In the genomic region with DNA sequence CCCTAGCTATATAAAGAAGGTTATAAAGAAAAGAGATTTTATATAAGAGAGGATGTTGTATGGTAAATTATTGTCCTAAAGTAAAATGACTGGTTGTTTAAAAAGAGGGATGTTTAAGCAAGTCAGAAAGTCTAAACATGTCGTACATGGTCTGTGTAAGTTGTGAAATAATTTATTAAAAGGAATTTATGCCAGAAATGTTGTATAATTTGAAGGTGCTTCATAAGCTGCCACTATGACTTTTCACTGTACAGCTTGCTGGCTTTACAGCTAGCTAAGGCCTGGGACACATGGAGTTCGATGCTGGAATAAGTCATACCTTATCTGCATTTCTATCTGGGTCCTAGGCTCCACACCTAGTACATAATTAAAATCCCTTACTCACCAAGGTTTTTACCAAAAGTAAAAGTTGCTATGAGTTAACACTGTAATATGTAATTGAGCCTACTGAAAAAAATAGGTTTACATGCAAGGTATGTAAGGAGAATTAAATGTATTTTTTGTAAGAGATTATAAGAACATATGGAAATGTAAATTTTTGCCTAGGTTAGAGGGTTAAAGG, we compare ENCODE assay signal across 16 cellular contexts.
"Had no signal": no experiment of that assay in that cellular context is flagged by ENCODE, and none has a peak within 500 bp of the region (broad histone marks: within the 10 kb centered on the region; RNA-seq: fewer than 3 reads in every experiment).

No MANE protein-coding gene starts in this region.

- H3K27me3 Mint-ChIP-seq: activated naive CD4-positive, alpha-beta T cell treated with anti-CD3 and anti-CD28 coated beads, Interleukin-2, amount 10 ng/mL, durations not matched to agents 7 days and 5 days; activated T-helper 17 cell treated with anti-CD3 and anti-CD28 coated beads, Interleukin-2, amount 50 U/mL, for 72 hours; dendritic cell treated with granulocyte-macrophage colony-stimulating factor and Interleukin-4, amounts not matched to agents 40 ng/mL and 50 ng/mL, for 4 days; stimulated activated memory B cell treated with anti-CD40 and anti-IgM and Interleukin-4, amounts not matched to agents 10 μg/mL and 1 μg/mL and 100 μg/mL, for 72 hours had no signal

- H3K27ac ChIP-seq: adrenal gland, brain microvascular endothelial cell, hepatocyte, tibial nerve had no signal

- H3K27ac Mint-ChIP-seq: activated naive CD4-positive, alpha-beta T cell treated with anti-CD3 and anti-CD28 coated beads, Interleukin-2, amount 10 ng/mL, durations not matched to agents 7 days and 5 days; activated T-helper 17 cell treated with anti-CD3 and anti-CD28 coated beads, Interleukin-2, amount 50 U/mL, for 72 hours; dendritic cell treated with granulocyte-macrophage colony-stimulating factor and Interleukin-4, amounts not matched to agents 40 ng/mL and 50 ng/mL, for 4 days; naive thymus-derived CD8-positive, alpha-beta T cell; stimulated activated memory B cell treated with anti-CD40 and anti-IgM and Interleukin-4, amounts not matched to agents 10 μg/mL and 1 μg/mL and 100 μg/mL, for 72 hours had no signal

- H3K27me3 ChIP-seq: adrenal gland, brain microvascular endothelial cell, hepatocyte, tibial nerve had no signal

- H3K4me1 Mint-ChIP-seq: activated naive CD4-positive, alpha-beta T cell treated with anti-CD3 and anti-CD28 coated beads, Interleukin-2, amount 10 ng/mL, durations not matched to agents 7 days and 5 days; activated T-helper 17 cell treated with anti-CD3 and anti-CD28 coated beads, Interleukin-2, amount 50 U/mL, for 72 hours; naive thymus-derived CD8-positive, alpha-beta T cell; stimulated activated memory B cell treated with anti-CD40 and anti-IgM and Interleukin-4, amounts not matched to agents 10 μg/mL and 1 μg/mL and 100 μg/mL, for 72 hours had no signal

- H3K4me3 ChIP-seq: adrenal gland, hepatocyte, lung, tibial nerve had no signal

- H3K9me3 ChIP-seq: adrenal gland, tibial nerve had no signal

- H3K4me3 Mint-ChIP-seq: activated naive CD4-positive, alpha-beta T cell treated with anti-CD3 and anti-CD28 coated beads, Interleukin-2, amount 10 ng/mL, durations not matched to agents 7 days and 5 days; activated T-helper 17 cell treated with anti-CD3 and anti-CD28 coated beads, Interleukin-2, amount 50 U/mL, for 72 hours; dendritic cell treated with granulocyte-macrophage colony-stimulating factor and Interleukin-4, amounts not matched to agents 40 ng/mL and 50 ng/mL, for 4 days; naive thymus-derived CD8-positive, alpha-beta T cell; stimulated activated memory B cell treated with anti-CD40 and anti-IgM and Interleukin-4, amounts not matched to agents 10 μg/mL and 1 μg/mL and 100 μg/mL, for 72 hours had no signal

- H3K9me3 Mint-ChIP-seq: activated T-helper 17 cell treated with anti-CD3 and anti-CD28 coated beads, Interleukin-2, amount 50 U/mL, for 72 hours; dendritic cell treated with granulocyte-macrophage colony-stimulating factor and Interleukin-4, amounts not matched to agents 40 ng/mL and 50 ng/mL, for 4 days; stimulated activated memory B cell treated with anti-CD40 and anti-IgM and Interleukin-4, amounts not matched to agents 10 μg/mL and 1 μg/mL and 100 μg/mL, for 72 hours had no signal

- ATAC-seq: activated T-helper 17 cell treated with anti-CD3 and anti-CD28 coated beads, Interleukin-2, amount 50 U/mL, for 72 hours; left cardiac atrium; naive thymus-derived CD8-positive, alpha-beta T cell; right cardiac atrium; stimulated activated memory B cell treated with anti-CD40 and anti-IgM and Interleukin-4, amounts not matched to agents 10 μg/mL and 1 μg/mL and 100 μg/mL, for 72 hours had no signal

- DNase-seq: activated CD4-positive, alpha-beta T cell treated with anti-CD3 and anti-CD28 coated beads, Interleukin-2, amount 50 U/mL, for 1 hour; activated naive CD4-positive, alpha-beta T cell treated with anti-CD3 and anti-CD28 coated beads, Interleukin-2, amount 10 ng/mL, durations not matched to agents 7 days and 5 days; activated T-cell treated with anti-CD3 and anti-CD28 coated beads for 4 hours; adrenal gland; brain microvascular endothelial cell; cerebellar nuclear complex; left cardiac atrium; naive thymus-derived CD8-positive, alpha-beta T cell; right cardiac atrium; T-helper 1 cell had no signal

- H3K36me3 ChIP-seq: adrenal gland, brain microvascular endothelial cell had no signal

- H3K36me3 Mint-ChIP-seq: naive thymus-derived CD8-positive, alpha-beta T cell had no signal
